8 cellular contexts compared by ENCODE assay signal in genomic region chr22:37639070-37639760, GRCh38. TPM values are rescaled to one million over a fixed set of nuclear protein-coding genes. Genes with fewer than 3 reads are reported as not detected.
DNase-seq lines count a peak whose midpoint lies in the region; ATAC-seq and TF ChIP-seq lines count a peak whose summit lies in the region.

Gene SH3BP1 (plus strand): TSS chr22:37639669. CDS start chr22:37639788, 119 bp downstream.

- TF ChIP-seq CTCF in gastroesophageal sphincter (IDR thresholded peaks at IDR 0.05) (no peak), parathyroid adenoma (IDR thresholded peaks at IDR 0.05) (no peak)

- H3K27me3 ChIP-seq in gastroesophageal sphincter (peaks cover 37% of the 10 kb centered on the region), parathyroid adenoma (ENCODE audit: control insufficient read depth, insufficient read depth, low read length) (no peaks in the 10 kb centered on the region)

- TF ChIP-seq EP300 in gastroesophageal sphincter (IDR thresholded peaks at IDR 0.05) = no peak

- H3K36me3 Mint-ChIP-seq in activated T-helper 1 cell treated with anti-CD3 and anti-CD28 coated beads, Interleukin-12 subunit alpha, Interleukin-12 subunit beta, Interleukin-2, Interleukin-4 antibody, amounts not matched to agents 30 ng/mL and 10 ng/mL and 1 ng/mL, durations not matched to agents 14 hours and 24 hours and 36 hours (ENCODE audit: low read depth) = peaks cover 12% of the 10 kb centered on the region

- H3K9me3 ChIP-seq in gastroesophageal sphincter = no peaks in the 10 kb centered on the region
- no peaks in the 10 kb centered on the region for H3K9me3 ChIP-seq in parathyroid adenoma (ENCODE audit: control insufficient read depth, low read length)

- H3K4me1 ChIP-seq in gastroesophageal sphincter (peaks cover 0 to 70% (median 33%) of the 10 kb centered on the region in 3 donors), parathyroid adenoma (peaks cover 35% of the 10 kb centered on the region)

- peak within 1 kb of the TSS; percentile 84 for H2AFZ ChIP-seq in parathyroid adenoma

- peak within 1 kb of the TSS; percentile 97 for H3K4me3 Mint-ChIP-seq in activated T-helper 1 cell treated with anti-CD3 and anti-CD28 coated beads, Interleukin-12 subunit alpha, Interleukin-12 subunit beta, Interleukin-2, Interleukin-4 antibody, amounts not matched to agents 30 ng/mL and 10 ng/mL and 1 ng/mL, durations not matched to agents 14 hours and 24 hours and 36 hours

- peak within 1 kb of the TSS; percentile 100 for H3K27ac Mint-ChIP-seq in activated T-helper 1 cell treated with anti-CD3 and anti-CD28 coated beads, Interleukin-12 subunit alpha, Interleukin-12 subunit beta, Interleukin-2, Interleukin-4 antibody, amounts not matched to agents 30 ng/mL and 10 ng/mL and 1 ng/mL, durations not matched to agents 14 hours and 24 hours and 36 hours

- H3K4me1 Mint-ChIP-seq in activated T-helper 1 cell treated with anti-CD3 and anti-CD28 coated beads, Interleukin-12 subunit alpha, Interleukin-12 subunit beta, Interleukin-2, Interleukin-4 antibody, amounts not matched to agents 30 ng/mL and 10 ng/mL and 1 ng/mL, durations not matched to agents 14 hours and 24 hours and 36 hours (ENCODE audit: low read depth) = peaks cover 64% of the 10 kb centered on the region

- DNase-seq in NCI-H1436 (lab: John Stamatoyannopoulos, UW) (peak; percentile 20), NCI-H1436 treated with DMSO at 0.1 percent for 48 hours (lab: John Stamatoyannopoulos, UW) (no peak), NOMO-1 treated with dmso at 0.1 percent for 144 hours (lab: John Stamatoyannopoulos, UW; ENCODE audit: unreplicated experiment) (peak; percentile 25), midbrain (lab: John Stamatoyannopoulos, UW) (no peak), HPDE6-E6E7 (ENCODE audit: extremely low spot score) (no peak)
- DNase-seq in activated T-helper 1 cell treated with anti-CD3 and anti-CD28 coated beads, Interleukin-12 subunit alpha, Interleukin-12 subunit beta, Interleukin-2, Interleukin-4 antibody, amounts not matched to agents 30 ng/mL and 10 ng/mL and 1 ng/mL, durations not matched to agents 14 hours and 24 hours and 36 hours (ENCODE audit: low spot score) = peak; percentile 64

- H3K27me3 Mint-ChIP-seq in activated T-helper 1 cell treated with anti-CD3 and anti-CD28 coated beads, Interleukin-12 subunit alpha, Interleukin-12 subunit beta, Interleukin-2, Interleukin-4 antibody, amounts not matched to agents 30 ng/mL and 10 ng/mL and 1 ng/mL, durations not matched to agents 14 hours and 24 hours and 36 hours (ENCODE audit: insufficient read depth) = no peaks in the 10 kb centered on the region

- H3K27ac ChIP-seq in gastroesophageal sphincter (peak within 1 kb of the TSS in 3 of 4 donors; percentile 38 to 68 (median 45)), parathyroid adenoma (no peak within 1 kb of the TSS)

- peak; percentile 29 for ATAC-seq in gastroesophageal sphincter

- peak within 1 kb of the TSS; percentile 87 for H3K4me2 ChIP-seq in parathyroid adenoma (ENCODE audit: low read length)

- TF ChIP-seq POLR2A in gastroesophageal sphincter (IDR thresholded peaks at IDR 0.05) = no peak

- H3K9me3 Mint-ChIP-seq in activated T-helper 1 cell treated with anti-CD3 and anti-CD28 coated beads, Interleukin-12 subunit alpha, Interleukin-12 subunit beta, Interleukin-2, Interleukin-4 antibody, amounts not matched to agents 30 ng/mL and 10 ng/mL and 1 ng/mL, durations not matched to agents 14 hours and 24 hours and 36 hours = no peaks in the 10 kb centered on the region

- H3K36me3 ChIP-seq in gastroesophageal sphincter (no peaks in the 10 kb centered on the region), parathyroid adenoma (ENCODE audit: control insufficient read depth, insufficient read depth, low read length) (no peaks in the 10 kb centered on the region)

- intact Hi-C loops in activated T-helper 1 cell treated with anti-CD3 and anti-CD28 coated beads, Interleukin-12 subunit alpha, Interleukin-12 subunit beta, Interleukin-2, Interleukin-4 antibody, amounts not matched to agents 30 ng/mL and 10 ng/mL and 1 ng/mL, durations not matched to agents 14 hours and 24 hours and 36 hours (cut with micrococcal nuclease) = loop anchor here (1.0 to 2.0 kb wide), 4 partner anchors 16 to 38 kb away; partner anchors contain the start of genes GGA1 and PDXP

- H3K4me3 ChIP-seq in gastroesophageal sphincter (peak within 1 kb of the TSS; percentile 20 to 58), parathyroid adenoma (ENCODE audit: low read depth, low read length) (peak within 1 kb of the TSS; percentile 67)

- H3K79me2 ChIP-seq in parathyroid adenoma = peaks cover 2% of the 10 kb centered on the region

- H3K9ac ChIP-seq in parathyroid adenoma = no peak within 1 kb of the TSS

- no CpG with 5 or more reads among the region's 57 CpGs for WGBS in gastroesophageal sphincter (ENCODE audit: low coverage in 1 of 2), 2 donors

RNA-seq across cellular contexts. Expression of gene SH3BP1, which starts in this region (rescaled TPM):
- 110 and 116 TPM in 2 replicates for total RNA-seq in activated T-helper 1 cell treated with anti-CD3 and anti-CD28 coated beads, Interleukin-12 subunit alpha, Interleukin-12 subunit beta, Interleukin-2, Interleukin-4 antibody, amounts not matched to agents 30 ng/mL and 10 ng/mL and 1 ng/mL, durations not matched to agents 14 hours and 24 hours and 36 hours
- total RNA-seq in gastroesophageal sphincter = 1 to 10 TPM; 2.9 to 4.9 (median 3.2) TPM

Comparison
In these comparisons a context has a peak if more than half of its experiments do, and no peak if none do; other contexts are left out.
1. RNA of gene SH3BP1 (total RNA-seq): 110 to 116 TPM in activated T-helper 1 cell treated with anti-CD3 and anti-CD28 coated beads, Interleukin-12 subunit alpha, Interleukin-12 subunit beta, Interleukin-2, Interleukin-4 antibody, amounts not matched to agents 30 ng/mL and 10 ng/mL and 1 ng/mL, durations not matched to agents 14 hours and 24 hours and 36 hours; 2.9 to 4.9 TPM in gastroesophageal sphincter; every median in the first group is over 10 times any median in the second.
2. DNase-seq: peak in NCI-H1436 (single experiment), NOMO-1 treated with dmso at 0.1 percent for 144 hours (single experiment) and activated T-helper 1 cell treated with anti-CD3 and anti-CD28 coated beads, Interleukin-12 subunit alpha, Interleukin-12 subunit beta, Interleukin-2, Interleukin-4 antibody, amounts not matched to agents 30 ng/mL and 10 ng/mL and 1 ng/mL, durations not matched to agents 14 hours and 24 hours and 36 hours (single experiment); none in NCI-H1436 treated with DMSO at 0.1 percent for 48 hours (single experiment), midbrain (single experiment) and HPDE6-E6E7 (single experiment).